ENCODE assay signal across 4 cellular contexts in genomic region chr2:229132236-229132635, GRCh38.
"Had no signal": no experiment of that assay in that cellular context is flagged by ENCODE, and none has a peak within 500 bp of the region (broad histone marks: within the 10 kb centered on the region; RNA-seq: fewer than 3 reads in every experiment).

No MANE protein-coding gene starts in this region.

- H3K9me3 Mint-ChIP-seq: GM23338 had no signal

- H3K4me3 Mint-ChIP-seq: GM23338, H9 had no signal

- H3K4me1 Mint-ChIP-seq: GM23338, H9 had no signal

- H2AFZ ChIP-seq: GM23338 had no signal

- DNase-seq: H9, HCEC 1CT, IMR-90 had no signal

- H3K27ac Mint-ChIP-seq: GM23338, H9 had no signal

- H3K4me2 ChIP-seq: GM23338 had no signal

- H3K4me3 ChIP-seq: GM23338 had no signal
